Comparison of ENCODE assay signal across 37 cellular contexts in the genomic region with DNA sequence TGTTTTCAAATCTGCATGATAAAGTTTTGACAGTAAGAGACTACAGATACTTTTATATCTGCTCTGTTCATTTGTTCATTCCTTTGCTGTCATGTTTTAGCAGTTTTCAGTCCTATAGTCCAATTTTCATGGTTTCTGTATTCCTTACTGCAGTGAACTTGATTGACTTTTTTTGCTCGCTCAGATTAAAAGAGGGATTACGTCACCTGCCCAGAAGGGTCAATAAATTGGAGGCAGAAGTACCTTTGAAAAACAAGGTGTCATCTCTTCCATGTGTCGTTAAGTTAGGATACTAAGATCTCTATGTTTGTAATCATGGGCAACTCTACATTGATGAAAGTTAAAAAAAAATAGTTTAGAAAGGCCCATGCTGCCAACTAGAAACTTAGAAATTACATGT.
DNase-seq lines count a peak whose midpoint lies in the region; ATAC-seq, FAIRE-seq and TF ChIP-seq lines count a peak whose summit lies in the region.
"Had no signal": no experiment of that assay in that cellular context is flagged by ENCODE, and none has a peak within 500 bp of the region (broad histone marks: within the 10 kb centered on the region; RNA-seq: fewer than 3 reads in every experiment).

No MANE protein-coding gene starts in this region.

- H3K9ac ChIP-seq in HepG2 (ENCODE audit: insufficient read depth, low read depth, low read length) (no peak overlapping the region), GM12878 (ENCODE audit: control insufficient read depth, insufficient read depth, low read length) (no peak overlapping the region)
- H3K9ac ChIP-seq: BLaER1; BLaER1 treated with 17β-estradiol and CSF1 and Interleukin-3, amounts not matched to agents 10 nM and 100 nM had no signal

- H3K4me1 Mint-ChIP-seq in neural crest cell: peaks cover 7% of the 10 kb centered on the region
- H3K4me1 Mint-ChIP-seq: B cell; CD14-positive monocyte; CD4-positive, alpha-beta memory T cell; CD4-positive, CD25-positive, alpha-beta regulatory T cell; CD8-positive, alpha-beta memory T cell had no signal

- H3K79me2 ChIP-seq in HepG2 (ENCODE audit: insufficient read depth, low read length) (no peaks in the 10 kb centered on the region), GM12878 (ENCODE audit: control insufficient read depth, insufficient read depth, low read length) (no peaks in the 10 kb centered on the region)

- H3K27ac Mint-ChIP-seq in neural crest cell (ENCODE audit: unreplicated experiment): peak overlapping the region; percentile 57
- H3K27ac Mint-ChIP-seq: B cell; CD14-positive monocyte; CD4-positive, alpha-beta memory T cell; CD4-positive, alpha-beta T cell; CD8-positive, alpha-beta memory T cell; CD8-positive, alpha-beta T cell had no signal

- DNase-seq in HepG2 (ENCODE audit: low spot score): no peak
- no peak for DNase-seq in right lobe of liver
- no peak for DNase-seq in GM12878 (ENCODE audit: low read depth, low spot score)
- DNase-seq in neural crest cell (ENCODE audit: low read depth, low spot score): no peak
- no peak for DNase-seq in dorsolateral prefrontal cortex
- DNase-seq in activated CD8-positive, alpha-beta memory T cell treated with anti-CD3 and anti-CD28 coated beads, Interleukin-2, amount 50 U/mL, for 48 hours: no peak
- DNase-seq: 8988T; ACHN; AML-193; BE2C; C1 segment of cervical spinal cord; Caco-2; Calu3; CD4-positive, alpha-beta memory T cell; CD4-positive, alpha-beta T cell; CD4-positive, CD25-positive, alpha-beta regulatory T cell; CD8-positive, alpha-beta memory T cell; CD8-positive, alpha-beta T cell; COR-L47; DMS 273 treated with DMSO at 0.1 percent for 48 hours; DMS153; DMS53; DMS79; DMS79 treated with DMSO at 0.1 percent for 48 hours; DND-41; EL had no signal

- TF ChIP-seq POLR2A in HepG2 (IDR thresholded peaks at IDR 0.05; ENCODE audit: insufficient read depth in 1 of 2, low read depth in 2 of 2, low read length in 2 of 2): no peak
- TF ChIP-seq POLR2A in right lobe of liver (IDR thresholded peaks at IDR 0.05): no peak
- TF ChIP-seq POLR2A in GM12878 (IDR thresholded peaks at IDR 0.05; ENCODE audit: low read depth, low read length): no peak

- H3K9me3 ChIP-seq in HepG2 (ENCODE audit: low read length) (no peaks in the 10 kb centered on the region), right lobe of liver (no peaks in the 10 kb centered on the region), HEK293 (ENCODE audit: control insufficient read depth, insufficient read depth, low read depth, low read length) (no peaks in the 10 kb centered on the region), GM12878 (replicated peaks; ENCODE audit: control insufficient read depth, insufficient read depth, low read length) (no peaks in the 10 kb centered on the region)
- H3K9me3 ChIP-seq: A549; BE2C; BLaER1; BLaER1 treated with 17β-estradiol and CSF1 and Interleukin-3, amounts not matched to agents 10 nM and 100 nM; Caco-2 had no signal

- no peaks in the 10 kb centered on the region for H3K9me3 Mint-ChIP-seq in neural crest cell
- H3K9me3 Mint-ChIP-seq: CD4-positive, alpha-beta T cell; CD8-positive, alpha-beta T cell had no signal

- in situ Hi-C loops in HepG2 (cut with HindIII; ENCODE audit: extremely low pct_ligation_motif_present, low pct_unique_long_range_greater_than_20kb) (no loop called here), GM12878 (cut with MboI) (no loop called here)

- H3K4me3 ChIP-seq in HepG2 (replicated peaks in 1 of 3; ENCODE audit: insufficient read depth in 1 of 3, low read depth in 2 of 3, low read length in 3 of 3): no peak overlapping the region
- H3K4me3 ChIP-seq in right lobe of liver: no peak overlapping the region
- H3K4me3 ChIP-seq in HEK293 (ENCODE audit: low read depth, low read length): no peak overlapping the region
- H3K4me3 ChIP-seq in GM12878: no peak overlapping the region
- no peak overlapping the region for H3K4me3 ChIP-seq in dorsolateral prefrontal cortex
- H3K4me3 ChIP-seq: A549; BLaER1; BLaER1 treated with 17β-estradiol and CSF1 and Interleukin-3, amounts not matched to agents 10 nM and 100 nM had no signal

- POLR2A ChIA-PET in HepG2 (lab: Yijun Ruan, JAX): no interaction called here
- POLR2A ChIA-PET in HEK293 (lab: Yijun Ruan, JAX): no interaction called here
- POLR2A ChIA-PET in GM12878 (lab: Charles Lee): no interaction called here

- SMC1A ChIA-PET in GM12878 (lab: Charles Lee; ENCODE audit: uncharacterized antibody, unreplicated experiment): no interaction called here

- no peaks in the 10 kb centered on the region for H3K36me3 ChIP-seq in HepG2 (replicated peaks in 1 of 2; ENCODE audit: control insufficient read depth in 1 of 2, insufficient read depth in 2 of 2, low read length in 2 of 2)
- no peaks in the 10 kb centered on the region for H3K36me3 ChIP-seq in right lobe of liver
- no peaks in the 10 kb centered on the region for H3K36me3 ChIP-seq in HEK293 (ENCODE audit: control insufficient read depth in 2 of 2, insufficient read depth in 1 of 2, low read length in 2 of 2)
- H3K36me3 ChIP-seq in GM12878 (ENCODE audit: control insufficient read depth in 2 of 2, insufficient read depth in 2 of 2, low read length in 1 of 2): no peaks in the 10 kb centered on the region
- H3K36me3 ChIP-seq: BE2C; BLaER1; BLaER1 treated with 17β-estradiol and CSF1 and Interleukin-3, amounts not matched to agents 10 nM and 100 nM had no signal

- TF ChIP-seq CTCF in HepG2 (CRISPR knock-in tag; IDR thresholded peaks at IDR 0.05): no peak
- TF ChIP-seq CTCF in right lobe of liver (IDR thresholded peaks at IDR 0.05): no peak
- no peak for TF ChIP-seq CTCF in HEK293 (tag by site-specific recombination; IDR thresholded peaks at IDR 0.05)
- no peak for TF ChIP-seq CTCF in GM12878 (IDR thresholded peaks at IDR 0.05 in 2 of 3, conservative IDR thresholded peaks at IDR 0.05 in 1 of 3; ENCODE audit: control insufficient read depth in 2 of 3, extremely low read depth in 1 of 3, insufficient read depth in 1 of 3, low read depth in 3 of 3, low read length in 3 of 3)
- TF ChIP-seq CTCF in neural crest cell (conservative IDR thresholded peaks at IDR 0.05): no peak
- no peak for TF ChIP-seq CTCF in dorsolateral prefrontal cortex (IDR thresholded peaks at IDR 0.05 in 54 of 56, conservative IDR thresholded peaks at IDR 0.05 in 2 of 56; ENCODE audit: low read depth in 1 of 56, partially characterized antibody in 56 of 56)

- CTCF ChIA-PET in HepG2 (lab: Yijun Ruan, JAX; ENCODE audit: low intra/inter-chr PET ratio, low total read pairs): no interaction called here
- CTCF ChIA-PET in HEK293 (lab: Yijun Ruan, JAX): no interaction called here
- CTCF ChIA-PET in GM12878 (lab: Yijun Ruan, JAX): no interaction called here

- no peak for FAIRE-seq in HepG2 (lab: Jason Lieb, UNC)
- FAIRE-seq in GM12878 (lab: Jason Lieb, UNC): no peak
- FAIRE-seq: A204.1, A549, D721Med had no signal

- H3K4me1 ChIP-seq in HepG2 (ENCODE audit: insufficient read depth, low read length): no peaks in the 10 kb centered on the region
- H3K4me1 ChIP-seq in right lobe of liver: no peaks in the 10 kb centered on the region
- H3K4me1 ChIP-seq in HEK293 (ENCODE audit: control insufficient read depth, insufficient read depth, low read length): no peaks in the 10 kb centered on the region
- no peaks in the 10 kb centered on the region for H3K4me1 ChIP-seq in GM12878 (ENCODE audit: control insufficient read depth, insufficient read depth, low read length)
- H3K4me1 ChIP-seq: A549, BE2C, BLaER1, Caco-2 had no signal

- H3K27ac ChIP-seq in HepG2 (ENCODE audit: extremely low read length, insufficient read depth, low read length) (no peak overlapping the region), right lobe of liver (no peak overlapping the region), HEK293 (ENCODE audit: extremely low read depth, low read depth, low read length) (no peak overlapping the region), GM12878 (ENCODE audit: control insufficient read depth, insufficient read depth) (no peak overlapping the region), dorsolateral prefrontal cortex (no peak overlapping the region)
- H3K27ac ChIP-seq: 22Rv1; A549; BLaER1; BLaER1 treated with 17β-estradiol and CSF1 and Interleukin-3, amounts not matched to agents 10 nM and 100 nM; C4-2B had no signal

- H4K20me1 ChIP-seq in HepG2 (ENCODE audit: insufficient read depth, low read length) (no peaks in the 10 kb centered on the region), GM12878 (ENCODE audit: control insufficient read depth, insufficient read depth) (no peaks in the 10 kb centered on the region)
- H4K20me1 ChIP-seq: BLaER1; BLaER1 treated with 17β-estradiol and CSF1 and Interleukin-3, amounts not matched to agents 10 nM and 100 nM had no signal

- no TSS peak for BruUV-seq in HepG2 (replicated peaks; lab: Mats Ljungman, UMichigan)
- BruUV-seq in GM12878 (replicated peaks; lab: Mats Ljungman, UMichigan): no TSS peak

- intact Hi-C loops in HepG2 (cut with micrococcal nuclease; ENCODE audit: unreplicated experiment) (no loop called here), right lobe of liver (cut with DNase I) (no loop called here), GM12878 (cut with micrococcal nuclease; ENCODE audit: unreplicated experiment) (no loop called here), dorsolateral prefrontal cortex (cut with DNase I) (no loop called here)

- RAD21 ChIA-PET in GM12878 (lab: Charles Lee; ENCODE audit: unreplicated experiment): no interaction called here

- TF ChIP-seq EP300 in HepG2 (IDR thresholded peaks at IDR 0.05; ENCODE audit: low read depth in 2 of 2, low read length in 2 of 2): no peak
- TF ChIP-seq EP300 in HepG2 (CRISPR knock-in tag; IDR thresholded peaks at IDR 0.05; ENCODE audit: borderline replicate concordance): no peak
- no peak for TF ChIP-seq EP300 in GM12878 (IDR thresholded peaks at IDR 0.05; ENCODE audit: borderline replicate concordance in 1 of 2, control insufficient read depth in 1 of 2, low read depth in 2 of 2, low read length in 2 of 2)

- ATAC-seq in HepG2 (no peak), right lobe of liver (no peak), GM12878 (no peak), GM19452 (IDR thresholded peaks at IDR 0.05; ENCODE audit: unreplicated experiment) (no peak)
- ATAC-seq: A549; CD8-positive, alpha-beta T cell had no signal

- TF ChIP-seq RAD21 in HepG2 (CRISPR knock-in tag; IDR thresholded peaks at IDR 0.05) (no peak), GM12878 (IDR thresholded peaks at IDR 0.05; ENCODE audit: insufficient read depth, low read depth, low read length) (no peak)

- no peak overlapping the region for H3K4me3 Mint-ChIP-seq in neural crest cell
- H3K4me3 Mint-ChIP-seq: B cell; CD14-positive monocyte; CD4-positive, alpha-beta memory T cell; CD4-positive, alpha-beta T cell; CD4-positive, CD25-positive, alpha-beta regulatory T cell; CD8-positive, alpha-beta memory T cell; CD8-positive, alpha-beta T cell had no signal

- no peak overlapping the region for H2AFZ ChIP-seq in HepG2 (ENCODE audit: low read length)
- H2AFZ ChIP-seq in GM12878 (ENCODE audit: control insufficient read depth, low read depth, low read length): no peak overlapping the region

- no peaks in the 10 kb centered on the region for H3K36me3 Mint-ChIP-seq in neural crest cell (ENCODE audit: low read depth)
- H3K36me3 Mint-ChIP-seq: CD14-positive monocyte; CD4-positive, alpha-beta memory T cell; CD4-positive, CD25-positive, alpha-beta regulatory T cell; CD8-positive, alpha-beta memory T cell; CD8-positive, alpha-beta T cell had no signal

- H3K4me2 ChIP-seq in HepG2 (ENCODE audit: low read depth, low read length): no peak overlapping the region
- H3K4me2 ChIP-seq in GM12878 (ENCODE audit: control insufficient read depth, insufficient read depth): no peak overlapping the region
- H3K4me2 ChIP-seq: A549; BLaER1; BLaER1 treated with 17β-estradiol and CSF1 and Interleukin-3, amounts not matched to agents 10 nM and 100 nM had no signal

- 3% methylated on average over 3 of the region's 3 CpGs for WGBS in HepG2 (ENCODE audit: low lambda C conversion rate)
- 30% methylated on average over 3 of the region's 3 CpGs for WGBS in right lobe of liver (ENCODE audit: insufficient coverage, low coverage, low lambda C conversion rate, missing lambda C conversion rate)
- 2% methylated on average over 3 of the region's 3 CpGs for WGBS in GM12878 (ENCODE audit: insufficient coverage, insufficient replicate concordance, low lambda C conversion rate, missing lambda C conversion rate)

- no peaks in the 10 kb centered on the region for H3K27me3 Mint-ChIP-seq in neural crest cell (ENCODE audit: low read depth)
- H3K27me3 Mint-ChIP-seq: B cell; CD4-positive, alpha-beta memory T cell; CD4-positive, CD25-positive, alpha-beta regulatory T cell had no signal

- no peaks in the 10 kb centered on the region for H3K27me3 ChIP-seq in HepG2 (ENCODE audit: control insufficient read depth in 1 of 2, insufficient read depth in 2 of 2, low read length in 2 of 2)
- no peaks in the 10 kb centered on the region for H3K27me3 ChIP-seq in right lobe of liver
- no peaks in the 10 kb centered on the region for H3K27me3 ChIP-seq in GM12878 (replicated peaks in 1 of 2; ENCODE audit: control insufficient read depth in 2 of 2, insufficient read depth in 2 of 2, low read length in 1 of 2)
- peaks cover 0 to 8% (median 0%) of the 10 kb centered on the region in 45 donors for H3K27me3 ChIP-seq in dorsolateral prefrontal cortex
- H3K27me3 ChIP-seq: BE2C; BLaER1; BLaER1 treated with 17β-estradiol and CSF1 and Interleukin-3, amounts not matched to agents 10 nM and 100 nM had no signal
